In genomic region chr6:163416380-163416629, GRCh38 we compare ENCODE assay signal across 8 cellular contexts. TPM values are rescaled to one million over a fixed set of nuclear protein-coding genes. Genes with fewer than 3 reads are reported as not detected.
DNase-seq lines count a peak whose midpoint lies in the region; ATAC-seq and TF ChIP-seq lines count a peak whose summit lies in the region.

No MANE protein-coding gene starts in this region.

- no peaks in the 10 kb centered on the region for H3K4me1 ChIP-seq in right cardiac atrium (ENCODE audit: control insufficient read depth, insufficient read depth, low read length)

- H3K27ac Mint-ChIP-seq in WTC11, result peak overlapping the region; percentile 92
- H3K27ac Mint-ChIP-seq in stimulated activated effector memory CD8-positive, alpha-beta T cell treated with anti-CD3 and anti-CD28 coated beads, Interleukin-12 subunit alpha, Interleukin-12 subunit beta, amount 100 ng/mL, for 72 hours, result peak overlapping the region; percentile 89

- peak overlapping the region; percentile 98 for H3K27ac ChIP-seq in right cardiac atrium (ENCODE audit: low read length)

- intact Hi-C loops in right cardiac atrium (cut with DNase I), result loop anchor here (5.0 to 10.0 kb wide), 6 partner anchors 82 to 691 kb away; no protein-coding TSS in a partner anchor

- no peak for TF ChIP-seq CTCF in WTC11 (IDR thresholded peaks at IDR 0.05)

- POLR2A ChIA-PET in WTC11 (lab: Charles Lee), result interaction anchor here (0.6 kb wide), 2 partner anchors 508 to 1197 kb away, joined by 3 to 4 read pairs; no protein-coding TSS in a partner anchor

- ATAC-seq in WTC11 (no peak), right cardiac atrium (no peak)
- ATAC-seq in stimulated activated effector memory CD8-positive, alpha-beta T cell treated with anti-CD3 and anti-CD28 coated beads, Interleukin-12 subunit alpha, Interleukin-12 subunit beta, amount 100 ng/mL, for 72 hours, result no peak

- H3K4me3 ChIP-seq in right cardiac atrium (ENCODE audit: low read length), result peak overlapping the region; percentile 100

- DNase-seq in DMS 273 (lab: John Stamatoyannopoulos, UW; ENCODE audit: unreplicated experiment), result peak; percentile 47
- no peak for DNase-seq in DMS 273 treated with DMSO at 0.1 percent for 48 hours (lab: John Stamatoyannopoulos, UW)
- DNase-seq in WTC11 (ENCODE audit: low spot score), result no peak
- no peak for DNase-seq in right cardiac atrium
- no peak for DNase-seq in stimulated activated effector memory CD8-positive, alpha-beta T cell treated with anti-CD3 and anti-CD28 coated beads, Interleukin-12 subunit alpha, Interleukin-12 subunit beta, amount 100 ng/mL, for 72 hours (ENCODE audit: low spot score in 2 of 2)
- DNase-seq in ureter (ENCODE audit: low spot score), result no peak
- DNase-seq in NCI-H1694 (lab: John Stamatoyannopoulos, UW), result no peak
- DNase-seq in SW480 (ENCODE audit: low spot score), result no peak

- no peaks in the 10 kb centered on the region for H3K9me3 Mint-ChIP-seq in WTC11
- H3K9me3 Mint-ChIP-seq in stimulated activated effector memory CD8-positive, alpha-beta T cell treated with anti-CD3 and anti-CD28 coated beads, Interleukin-12 subunit alpha, Interleukin-12 subunit beta, amount 100 ng/mL, for 72 hours, result no peaks in the 10 kb centered on the region

- peak overlapping the region; percentile 88 for H3K4me3 Mint-ChIP-seq in WTC11
- peak overlapping the region; percentile 90 for H3K4me3 Mint-ChIP-seq in stimulated activated effector memory CD8-positive, alpha-beta T cell treated with anti-CD3 and anti-CD28 coated beads, Interleukin-12 subunit alpha, Interleukin-12 subunit beta, amount 100 ng/mL, for 72 hours

- no peaks in the 10 kb centered on the region for H3K9me3 ChIP-seq in right cardiac atrium (ENCODE audit: control insufficient read depth, low read length)

- peaks cover 55% of the 10 kb centered on the region for H3K4me1 Mint-ChIP-seq in WTC11
- H3K4me1 Mint-ChIP-seq in stimulated activated effector memory CD8-positive, alpha-beta T cell treated with anti-CD3 and anti-CD28 coated beads, Interleukin-12 subunit alpha, Interleukin-12 subunit beta, amount 100 ng/mL, for 72 hours, result peaks cover 49% of the 10 kb centered on the region

- WGBS in right cardiac atrium, result under 1% methylated on average over 7 of the region's 7 CpGs

- CTCF ChIA-PET in WTC11 (lab: Charles Lee), result interaction anchor here (0.7 to 1.6 kb wide), 4 partner anchors 62 to 880 kb away, joined by 3 to 8 read pairs (median 3); no protein-coding TSS in a partner anchor

- no peaks in the 10 kb centered on the region for H3K36me3 Mint-ChIP-seq in WTC11
- H3K36me3 Mint-ChIP-seq in stimulated activated effector memory CD8-positive, alpha-beta T cell treated with anti-CD3 and anti-CD28 coated beads, Interleukin-12 subunit alpha, Interleukin-12 subunit beta, amount 100 ng/mL, for 72 hours, result peaks cover 13% of the 10 kb centered on the region

- no peaks in the 10 kb centered on the region for H3K27me3 ChIP-seq in right cardiac atrium (ENCODE audit: control insufficient read depth, insufficient read depth)

- no peaks in the 10 kb centered on the region for H3K27me3 Mint-ChIP-seq in WTC11 (ENCODE audit: low read depth)

TF ChIP-seq in WTC11, 78 proteins besides CTCF, POLR2A, EP300 and RAD21 (continues in another document):
- TF ChIP-seq, protein P1, sequence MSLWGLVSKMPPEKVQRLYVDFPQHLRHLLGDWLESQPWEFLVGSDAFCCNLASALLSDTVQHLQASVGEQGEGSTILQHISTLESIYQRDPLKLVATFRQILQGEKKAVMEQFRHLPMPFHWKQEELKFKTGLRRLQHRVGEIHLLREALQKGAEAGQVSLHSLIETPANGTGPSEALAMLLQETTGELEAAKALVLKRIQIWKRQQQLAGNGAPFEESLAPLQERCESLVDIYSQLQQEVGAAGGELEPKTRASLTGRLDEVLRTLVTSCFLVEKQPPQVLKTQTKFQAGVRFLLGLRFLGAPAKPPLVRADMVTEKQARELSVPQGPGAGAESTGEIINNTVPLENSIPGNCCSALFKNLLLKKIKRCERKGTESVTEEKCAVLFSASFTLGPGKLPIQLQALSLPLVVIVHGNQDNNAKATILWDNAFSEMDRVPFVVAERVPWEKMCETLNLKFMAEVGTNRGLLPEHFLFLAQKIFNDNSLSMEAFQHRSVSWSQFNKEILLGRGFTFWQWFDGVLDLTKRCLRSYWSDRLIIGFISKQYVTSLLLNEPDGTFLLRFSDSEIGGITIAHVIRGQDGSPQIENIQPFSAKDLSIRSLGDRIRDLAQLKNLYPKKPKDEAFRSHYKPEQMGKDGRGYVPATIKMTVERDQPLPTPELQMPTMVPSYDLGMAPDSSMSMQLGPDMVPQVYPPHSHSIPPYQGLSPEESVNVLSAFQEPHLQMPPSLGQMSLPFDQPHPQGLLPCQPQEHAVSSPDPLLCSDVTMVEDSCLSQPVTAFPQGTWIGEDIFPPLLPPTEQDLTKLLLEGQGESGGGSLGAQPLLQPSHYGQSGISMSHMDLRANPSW (CRISPR knock-in tag; conservative IDR thresholded peaks at IDR 0.05; ENCODE audit: low read depth), result no peak
- no peak for TF ChIP-seq ZNF512 (CRISPR knock-in tag; IDR thresholded peaks at IDR 0.05; ENCODE audit: borderline replicate concordance)
- TF ChIP-seq SMAD3 (CRISPR knock-in tag; IDR thresholded peaks at IDR 0.05; ENCODE audit: borderline replicate concordance), result no peak
- TF ChIP-seq NFATC4 (CRISPR knock-in tag; IDR thresholded peaks at IDR 0.05), result no peak
- no peak for TF ChIP-seq ELF4 (CRISPR knock-in tag; IDR thresholded peaks at IDR 0.05; ENCODE audit: low read depth)
- TF ChIP-seq, protein P2, sequence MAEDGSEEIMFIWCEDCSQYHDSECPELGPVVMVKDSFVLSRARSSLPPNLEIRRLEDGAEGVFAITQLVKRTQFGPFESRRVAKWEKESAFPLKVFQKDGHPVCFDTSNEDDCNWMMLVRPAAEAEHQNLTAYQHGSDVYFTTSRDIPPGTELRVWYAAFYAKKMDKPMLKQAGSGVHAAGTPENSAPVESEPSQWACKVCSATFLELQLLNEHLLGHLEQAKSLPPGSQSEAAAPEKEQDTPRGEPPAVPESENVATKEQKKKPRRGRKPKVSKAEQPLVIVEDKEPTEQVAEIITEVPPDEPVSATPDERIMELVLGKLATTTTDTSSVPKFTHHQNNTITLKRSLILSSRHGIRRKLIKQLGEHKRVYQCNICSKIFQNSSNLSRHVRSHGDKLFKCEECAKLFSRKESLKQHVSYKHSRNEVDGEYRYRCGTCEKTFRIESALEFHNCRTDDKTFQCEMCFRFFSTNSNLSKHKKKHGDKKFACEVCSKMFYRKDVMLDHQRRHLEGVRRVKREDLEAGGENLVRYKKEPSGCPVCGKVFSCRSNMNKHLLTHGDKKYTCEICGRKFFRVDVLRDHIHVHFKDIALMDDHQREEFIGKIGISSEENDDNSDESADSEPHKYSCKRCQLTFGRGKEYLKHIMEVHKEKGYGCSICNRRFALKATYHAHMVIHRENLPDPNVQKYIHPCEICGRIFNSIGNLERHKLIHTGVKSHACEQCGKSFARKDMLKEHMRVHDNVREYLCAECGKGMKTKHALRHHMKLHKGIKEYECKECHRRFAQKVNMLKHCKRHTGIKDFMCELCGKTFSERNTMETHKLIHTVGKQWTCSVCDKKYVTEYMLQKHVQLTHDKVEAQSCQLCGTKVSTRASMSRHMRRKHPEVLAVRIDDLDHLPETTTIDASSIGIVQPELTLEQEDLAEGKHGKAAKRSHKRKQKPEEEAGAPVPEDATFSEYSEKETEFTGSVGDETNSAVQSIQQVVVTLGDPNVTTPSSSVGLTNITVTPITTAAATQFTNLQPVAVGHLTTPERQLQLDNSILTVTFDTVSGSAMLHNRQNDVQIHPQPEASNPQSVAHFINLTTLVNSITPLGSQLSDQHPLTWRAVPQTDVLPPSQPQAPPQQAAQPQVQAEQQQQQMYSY (CRISPR knock-in tag; IDR thresholded peaks at IDR 0.05), result no peak
- no peak for TF ChIP-seq AFF4 (CRISPR knock-in tag; IDR thresholded peaks at IDR 0.05; ENCODE audit: borderline replicate concordance)
- TF ChIP-seq GTF2I (CRISPR knock-in tag; conservative IDR thresholded peaks at IDR 0.05), result no peak
- no peak for TF ChIP-seq SOX15 (CRISPR knock-in tag; IDR thresholded peaks at IDR 0.05)

RNA-seq across cellular contexts. Expression of gene QKI, which starts 1.8 kb away (rescaled TPM):
- total RNA-seq in WTC11 (2021), result 134 to 145 TPM (median 138 TPM) in 3 replicates
- 100 to 1,000 TPM; 373 to 415 (median 375) TPM for total RNA-seq in right cardiac atrium
- 100 TPM for polyA plus RNA-seq in right cardiac atrium
- 96.7 TPM for total RNA-seq in ureter
